ENCODE assay signal across 14 cellular contexts in the genomic region with DNA sequence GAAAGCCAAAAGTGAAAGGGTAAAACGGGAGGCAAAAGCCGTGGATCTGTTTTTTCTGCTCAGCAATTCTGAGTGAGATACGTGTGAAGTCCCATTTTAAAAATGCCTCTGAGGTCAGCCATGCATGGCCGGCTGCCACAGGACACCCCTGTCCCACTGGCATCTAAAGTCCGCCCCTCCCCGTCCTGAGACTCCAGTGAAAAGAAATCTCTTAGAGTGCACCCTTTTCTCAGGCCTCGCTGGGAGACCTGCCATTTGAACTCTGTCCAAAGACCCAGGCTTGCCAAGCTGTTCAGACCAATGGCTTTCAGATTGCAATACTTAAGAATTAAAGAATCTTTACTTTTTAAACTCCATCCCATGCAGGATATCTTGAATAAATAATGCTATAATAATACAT.
A peak's percentile ranks its signal among the peaks of the same experiment; 100 is the strongest.
DNase-seq lines count a peak whose midpoint lies in the region; ATAC-seq and TF ChIP-seq lines count a peak whose summit lies in the region.
"Had no signal": no experiment of that assay in that cellular context is flagged by ENCODE, and none has a peak within 500 bp of the region (broad histone marks: within the 10 kb centered on the region; RNA-seq: fewer than 3 reads in every experiment).

No MANE protein-coding gene starts in this region.

- DNase-seq in heart right ventricle: peak; percentile 30 to 41
- no peak for DNase-seq in Right ventricle myocardium inferior (ENCODE audit: missing footprints)
- DNase-seq in globus pallidus (ENCODE audit: low spot score): peak; percentile 54
- DNase-seq in osteoblast (ENCODE audit: insufficient read length, low spot score, missing footprints): no peak
- no peak for DNase-seq in stimulated activated CD8-positive, alpha-beta memory T cell treated with anti-CD3 and anti-CD28 coated beads, Interleukin-4, amount 100 ng/mL, for 48 hours
- no peak for DNase-seq in activated naive CD4-positive, alpha-beta T cell treated with anti-CD3 and anti-CD28 coated beads for 36 hours
- DNase-seq: activated CD4-positive, alpha-beta T cell treated with anti-CD3 and anti-CD28 coated beads, Interleukin-2, amount 10 ng/mL, durations not matched to agents 7 days and 5 days; DND-41; foreskin keratinocyte; KBM-7; NCI-H187 treated with DMSO at 0.1 percent for 48 hours had no signal

- H3K4me1 ChIP-seq in heart right ventricle: peaks cover 0 to 5% (median 0%) of the 10 kb centered on the region in 9 donors
- no peaks in the 10 kb centered on the region for H3K4me1 ChIP-seq in osteoblast (ENCODE audit: insufficient read depth, low read length)
- H3K4me1 ChIP-seq: foreskin keratinocyte had no signal

- H3K27ac Mint-ChIP-seq in activated naive CD4-positive, alpha-beta T cell treated with anti-CD3 and anti-CD28 coated beads for 36 hours: no peak overlapping the region
- H3K27ac Mint-ChIP-seq: activated CD4-positive, alpha-beta T cell treated with anti-CD3 and anti-CD28 coated beads, Interleukin-2, amount 10 ng/mL, durations not matched to agents 7 days and 5 days; activated T-helper 2 cell treated with anti-CD3 and anti-CD28 coated beads, Interferon-gamma antibody, Interleukin-2, Interleukin-4, amounts not matched to agents 10 μg/mL and 5 μg/mL and 100 μg/mL, durations not matched to agents 14 hours and 24 hours and 36 hours had no signal

- no peaks in the 10 kb centered on the region for H3K4me1 Mint-ChIP-seq in activated naive CD4-positive, alpha-beta T cell treated with anti-CD3 and anti-CD28 coated beads for 36 hours (ENCODE audit: low read depth)

- ATAC-seq in heart right ventricle (peak in 2 of 8 donors; percentile 42 to 44), Right ventricle myocardium inferior (no peak), GM21619 (IDR thresholded peaks at IDR 0.05; ENCODE audit: unreplicated experiment) (no peak), GM21447 (IDR thresholded peaks at IDR 0.05; ENCODE audit: unreplicated experiment) (no peak)
- ATAC-seq: foreskin keratinocyte had no signal

- no peaks in the 10 kb centered on the region for H3K79me2 ChIP-seq in osteoblast (ENCODE audit: insufficient read depth, low read length)

- H3K36me3 Mint-ChIP-seq in activated naive CD4-positive, alpha-beta T cell treated with anti-CD3 and anti-CD28 coated beads for 36 hours (ENCODE audit: low read depth): no peaks in the 10 kb centered on the region

- peaks cover 2% of the 10 kb centered on the region for H3K9me3 Mint-ChIP-seq in activated naive CD4-positive, alpha-beta T cell treated with anti-CD3 and anti-CD28 coated beads for 36 hours
- H3K9me3 Mint-ChIP-seq: activated CD4-positive, alpha-beta T cell treated with anti-CD3 and anti-CD28 coated beads, Interleukin-2, amount 10 ng/mL, durations not matched to agents 7 days and 5 days; activated T-helper 2 cell treated with anti-CD3 and anti-CD28 coated beads, Interferon-gamma antibody, Interleukin-2, Interleukin-4, amounts not matched to agents 10 μg/mL and 5 μg/mL and 100 μg/mL, durations not matched to agents 14 hours and 24 hours and 36 hours had no signal

- peak overlapping the region; percentile 78 for H2AFZ ChIP-seq in osteoblast (ENCODE audit: low read length)

- WGBS in heart right ventricle, 2 donors: 26 to 34% methylated on average over 7 of the region's 7 CpGs

- H3K27me3 ChIP-seq in heart right ventricle: no peaks in the 10 kb centered on the region
- H3K27me3 ChIP-seq in osteoblast (ENCODE audit: insufficient read depth, low read length): no peaks in the 10 kb centered on the region
- H3K27me3 ChIP-seq: foreskin keratinocyte had no signal

- no peaks in the 10 kb centered on the region for H3K36me3 ChIP-seq in heart right ventricle
- H3K36me3 ChIP-seq in osteoblast (ENCODE audit: insufficient read depth, low read length): no peaks in the 10 kb centered on the region

- peaks cover 2% of the 10 kb centered on the region for H3K27me3 Mint-ChIP-seq in activated naive CD4-positive, alpha-beta T cell treated with anti-CD3 and anti-CD28 coated beads for 36 hours (ENCODE audit: low read depth)

- intact Hi-C loops in heart right ventricle (cut with DNase I): no loop called here
- intact Hi-C loops in Right ventricle myocardium inferior (cut with DNase I): no loop called here
- intact Hi-C loops in activated naive CD4-positive, alpha-beta T cell treated with anti-CD3 and anti-CD28 coated beads for 36 hours (cut with micrococcal nuclease): no loop called here

- TF ChIP-seq CTCF in heart right ventricle (IDR thresholded peaks at IDR 0.05) (no peak), osteoblast (IDR thresholded peaks at IDR 0.05; ENCODE audit: extremely low read depth, low read depth, low read length) (no peak)

- no peaks in the 10 kb centered on the region for H4K20me1 ChIP-seq in osteoblast (ENCODE audit: insufficient read depth, low read length)

- H3K4me3 ChIP-seq in heart right ventricle (peak overlapping the region in 4 of 10 donors; percentile 9 to 22 (median 13)), osteoblast (ENCODE audit: insufficient read depth, low read length) (peak overlapping the region; percentile 51)

- peak overlapping the region; percentile 64 for H3K4me2 ChIP-seq in osteoblast (ENCODE audit: insufficient read depth, low read length)

- H3K27ac ChIP-seq in heart right ventricle: no peak overlapping the region
- H3K27ac ChIP-seq in osteoblast (ENCODE audit: low read depth, low read length): no peak overlapping the region
- H3K27ac ChIP-seq: foreskin keratinocyte had no signal

- CTCF ChIA-PET in activated naive CD4-positive, alpha-beta T cell treated with anti-CD3 and anti-CD28 coated beads for 36 hours (lab: Charles Lee): no interaction called here

- peaks cover 0 to 5% (median 0%) of the 10 kb centered on the region in 11 donors for H3K9me3 ChIP-seq in heart right ventricle
- H3K9me3 ChIP-seq in osteoblast (ENCODE audit: low read depth, low read length): no peaks in the 10 kb centered on the region

- H3K4me3 Mint-ChIP-seq in activated naive CD4-positive, alpha-beta T cell treated with anti-CD3 and anti-CD28 coated beads for 36 hours: no peak overlapping the region
- H3K4me3 Mint-ChIP-seq: activated CD4-positive, alpha-beta T cell treated with anti-CD3 and anti-CD28 coated beads, Interleukin-2, amount 10 ng/mL, durations not matched to agents 7 days and 5 days had no signal

Comparison
In these comparisons a context has a peak if more than half of its experiments do, and no peak if none do; other contexts are left out.
1. DNase-seq: peak in heart right ventricle (2 of 2) and globus pallidus (single experiment); none in Right ventricle myocardium inferior (single experiment), osteoblast (single experiment), stimulated activated CD8-positive, alpha-beta memory T cell treated with anti-CD3 and anti-CD28 coated beads, Interleukin-4, amount 100 ng/mL, for 48 hours (single experiment) and activated naive CD4-positive, alpha-beta T cell treated with anti-CD3 and anti-CD28 coated beads for 36 hours (single experiment).